1 cellular context compared by ENCODE assay signal in the genomic region with DNA sequence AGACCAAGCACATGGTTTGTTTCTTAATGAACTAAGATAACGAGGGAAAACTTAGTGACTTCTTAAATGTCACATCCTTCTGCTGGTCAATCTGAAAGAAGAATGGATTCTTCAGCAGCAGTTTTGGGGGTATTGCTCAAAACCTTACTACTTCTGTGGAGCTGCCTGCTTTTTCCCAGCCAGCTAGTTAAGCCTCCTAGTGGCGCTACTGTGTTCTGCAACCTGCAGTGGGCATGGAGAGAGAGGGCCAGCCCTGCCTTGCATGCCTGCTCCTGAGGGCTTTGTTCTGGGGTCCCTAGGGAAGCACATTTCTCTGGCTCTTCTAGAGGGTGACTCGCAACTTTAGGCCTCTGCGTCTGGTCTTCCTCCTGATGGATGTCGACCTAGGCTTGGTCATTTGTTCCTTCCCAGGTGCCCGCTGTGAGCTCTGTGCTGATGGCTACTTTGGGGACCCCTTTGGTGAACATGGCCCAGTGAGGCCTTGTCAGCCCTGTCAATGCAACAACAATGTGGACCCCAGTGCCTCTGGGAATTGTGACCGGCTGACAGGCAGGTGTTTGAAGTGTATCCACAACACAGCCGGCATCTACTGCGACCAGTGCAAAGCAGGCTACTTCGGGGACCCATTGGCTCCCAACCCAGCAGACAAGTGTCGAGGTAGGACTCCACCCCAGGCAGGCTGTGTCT.
TF ChIP-seq lines count a peak whose summit lies in the region.

No MANE protein-coding gene starts in this region.

TF ChIP-seq in IMR-90, 13 proteins besides CTCF, POLR2A, EP300 and RAD21 (continued from another document):
- peak; percentile 56 for TF ChIP-seq SMC3 (IDR thresholded peaks at IDR 0.05; ENCODE audit: low read depth, low read length)
